Comparison of ENCODE assay signal across 22 cellular contexts in the genomic region with DNA sequence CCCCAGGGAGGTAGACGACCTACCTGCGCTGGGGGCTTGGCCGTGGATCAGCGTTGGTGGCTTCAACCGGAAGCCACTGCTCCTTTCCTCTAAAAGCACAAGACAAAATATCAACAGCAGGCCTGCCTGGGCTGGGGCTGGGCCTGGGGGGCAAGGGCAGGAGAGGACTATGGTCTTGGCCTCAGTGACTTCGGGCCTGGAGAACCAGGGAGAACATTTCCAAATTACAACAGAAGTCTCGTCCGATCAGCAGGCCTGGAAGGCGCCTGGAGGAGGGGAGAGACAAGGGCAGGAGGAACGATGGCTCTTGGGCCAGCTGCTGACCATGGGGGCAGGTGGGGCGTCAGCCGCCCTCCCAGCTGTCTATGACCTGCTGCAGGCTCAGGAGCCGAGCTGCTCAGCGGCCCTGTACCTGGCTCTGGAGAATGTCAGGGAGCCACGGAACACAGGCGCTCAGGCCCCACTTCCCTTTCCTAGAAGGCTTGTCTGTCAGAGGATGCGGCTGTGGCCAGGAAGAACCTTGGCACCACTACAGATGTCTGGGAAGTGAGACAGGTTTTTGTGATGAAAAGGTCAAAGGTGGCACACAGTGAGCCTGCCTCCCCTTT. TPM values are rescaled to one million over a fixed set of nuclear protein-coding genes. Genes with fewer than 3 reads are reported as not detected.
A peak's percentile ranks its signal among the peaks of the same experiment; 100 is the strongest.
DNase-seq lines count a peak whose midpoint lies in the region; ATAC-seq, FAIRE-seq and TF ChIP-seq lines count a peak whose summit lies in the region.
"Had no signal": no experiment of that assay in that cellular context is flagged by ENCODE, and none has a peak within 500 bp of the region (broad histone marks: within the 10 kb centered on the region; RNA-seq: fewer than 3 reads in every experiment).

No MANE protein-coding gene starts in this region.

- peaks cover 8 to 25% of the 10 kb centered on the region in 2 experiments for H4K20me1 ChIP-seq in H1 (replicated peaks in 1 of 2; ENCODE audit: control insufficient read depth in 1 of 2, insufficient read depth in 2 of 2, low read length in 2 of 2)

- H3K27me3 ChIP-seq in cardiac muscle cell (no peaks in the 10 kb centered on the region), heart left ventricle (no peaks in the 10 kb centered on the region), H1 (replicated peaks in 1 of 4; ENCODE audit: control insufficient read depth in 3 of 4, extremely low read depth in 1 of 4, insufficient read depth in 3 of 4, low read length in 3 of 4) (no peaks in the 10 kb centered on the region), muscle layer of duodenum (ENCODE audit: low read depth, low read length) (no peaks in the 10 kb centered on the region), vagina (no peaks in the 10 kb centered on the region)
- H3K27me3 ChIP-seq: left lung had no signal

- no peak for ATAC-seq in heart left ventricle
- ATAC-seq: left lung, T-cell had no signal

- H3K4me3 ChIP-seq in cardiac muscle cell (no peak overlapping the region), heart left ventricle (no peak overlapping the region), H1 (ENCODE audit: extremely low read depth in 1 of 4, insufficient read depth in 2 of 4, low read depth in 3 of 4, low read length in 4 of 4) (no peak overlapping the region), muscle layer of duodenum (ENCODE audit: low read depth in 1 of 2, low read length in 2 of 2) (no peak overlapping the region), vagina (no peak overlapping the region)
- H3K4me3 ChIP-seq: left lung had no signal

- H2BK5ac ChIP-seq in H1 (ENCODE audit: low read depth, low read length): no peak overlapping the region

- H3K27ac ChIP-seq in cardiac muscle cell: peak overlapping the region; percentile 74
- H3K27ac ChIP-seq in heart left ventricle: peak overlapping the region in 4 of 12 donors; percentile 1 to 69 (median 38)
- no peak overlapping the region for H3K27ac ChIP-seq in H1 (ENCODE audit: low read depth, low read length)
- H3K27ac ChIP-seq in muscle layer of duodenum (ENCODE audit: low read length): peak overlapping the region; percentile 39
- peak overlapping the region; percentile 67 for H3K27ac ChIP-seq in vagina

- TF ChIP-seq POLR2A in heart left ventricle (IDR thresholded peaks at IDR 0.05): no peak
- TF ChIP-seq POLR2A in H1 (IDR thresholded peaks at IDR 0.05; ENCODE audit: control extremely low read depth in 1 of 2, low read depth in 2 of 2, low read length in 2 of 2): no peak
- TF ChIP-seq POLR2A in vagina (IDR thresholded peaks at IDR 0.05): no peak

- peaks cover 0 to 8% of the 10 kb centered on the region in 2 experiments; a peak in 1 of 4 replicates for H3K79me2 ChIP-seq in H1 (ENCODE audit: control insufficient read depth in 1 of 2, insufficient read depth in 2 of 2, low read length in 2 of 2)

- POLR2A ChIA-PET in H1 (lab: Charles Lee; ENCODE audit: partially characterized antibody): no interaction called here

- H3K18ac ChIP-seq in H1 (ENCODE audit: extremely low read depth, low read length): no peak overlapping the region

- H3K9ac ChIP-seq in H1 (replicated peaks in 1 of 4; ENCODE audit: extremely low read depth in 1 of 4, low read depth in 3 of 4, low read length in 3 of 4): no peak overlapping the region

- peaks cover 15% of the 10 kb centered on the region for H3K79me1 ChIP-seq in H1 (ENCODE audit: low read depth, low read length)

- H2BK15ac ChIP-seq in H1 (ENCODE audit: low read length): no peak overlapping the region

- no peak overlapping the region for H2AFZ ChIP-seq in H1 (ENCODE audit: low read length)

- CTCF ChIA-PET in H1 (lab: Charles Lee; ENCODE audit: partially characterized antibody): interaction anchor here (1.5 to 2.1 kb wide), 3 partner anchors 10 to 107 kb away, joined by 3 to 6 read pairs (median 5); no protein-coding TSS in a partner anchor

- no peak overlapping the region for H3K56ac ChIP-seq in H1 (replicated peaks; ENCODE audit: insufficient read length, low read depth, low read length)

- no peak for DNase-seq in cardiac muscle cell (ENCODE audit: low read depth in 1 of 2, low spot score in 1 of 2)
- DNase-seq in heart left ventricle: no peak
- no peak for DNase-seq in H1 (ENCODE audit: low read depth in 1 of 2, low spot score in 2 of 2)
- DNase-seq in vagina (ENCODE audit: extremely low spot score in 2 of 2): no peak
- no peak for DNase-seq in HuH-7.5 (ENCODE audit: low spot score)
- no peak for DNase-seq in kidney glomerular epithelial cell (lab: John Stamatoyannopoulos, UW)
- no peak for DNase-seq in NCI-H1694 (lab: John Stamatoyannopoulos, UW)
- DNase-seq: activated CD4-positive, alpha-beta T cell treated with anti-CD3 and anti-CD28 coated beads, Interleukin-2, amount 50 U/mL, for 48 hours; activated naive CD4-positive, alpha-beta T cell treated with Interleukin-2 at 50 U/mL for 16 hours; activated T-cell treated with anti-CD3 and anti-CD28 coated beads, Interleukin-2, amount 50 U/mL, for 1 hour; GDM1; GOT3; NCI-H1417 treated with DMSO at 0.1 percent for 48 hours; NCI-H2171; OCI-M1; SHP77 treated with DMSO at 0.1 percent for 48 hours; stimulated activated CD4-positive, alpha-beta T cell treated with anti-CD3 and anti-CD28 coated beads, Interleukin-2, amount 100 ng/mL, for 24 hours; T-cell had no signal

- H3K36me3 ChIP-seq in cardiac muscle cell (peaks cover 35% of the 10 kb centered on the region), heart left ventricle (peaks cover 0 to 84% (median 62%) of the 10 kb centered on the region in 9 donors), H1 (ENCODE audit: control insufficient read depth in 2 of 4, insufficient read depth in 4 of 4, low read length in 3 of 4) (peaks cover 7 to 22% (median 16%) of the 10 kb centered on the region in 4 experiments; a peak in 7 of 8 replicates), muscle layer of duodenum (ENCODE audit: control insufficient read depth in 1 of 2, insufficient read depth in 2 of 2, low read length in 2 of 2) (peaks cover 31 to 54% of the 10 kb centered on the region in 2 donors), vagina (peaks cover 0 to 45% of the 10 kb centered on the region in 2 donors)

- H4K5ac ChIP-seq in H1 (ENCODE audit: insufficient read length, low read depth, low read length): no peak overlapping the region

- intact Hi-C loops in heart left ventricle (cut with DNase I): no loop called here
- intact Hi-C loops in vagina (cut with DNase I): no loop called here

- H2AK5ac ChIP-seq in H1 (ENCODE audit: low read depth, low read length): no peak overlapping the region

- H2BK20ac ChIP-seq in H1 (ENCODE audit: low read length): no peak overlapping the region

- no peak overlapping the region for H3K4me2 ChIP-seq in H1 (ENCODE audit: insufficient read depth in 1 of 2, low read depth in 2 of 2, low read length in 2 of 2)

- no peak overlapping the region for H2BK12ac ChIP-seq in H1 (ENCODE audit: low read depth, low read length)

- no peak overlapping the region for H3K23ac ChIP-seq in H1 (ENCODE audit: insufficient read length)

- TF ChIP-seq CTCF in cardiac muscle cell (IDR thresholded peaks at IDR 0.05; ENCODE audit: low read depth, low read length) (no peak), heart left ventricle (IDR thresholded peaks at IDR 0.05) (no peak), H1 (IDR thresholded peaks at IDR 0.05; ENCODE audit: control extremely low read depth in 1 of 3, insufficient read depth in 1 of 3, low read depth in 1 of 3, low read length in 3 of 3) (no peak), vagina (IDR thresholded peaks at IDR 0.05) (no peak)

- H3K14ac ChIP-seq in H1 (ENCODE audit: insufficient read length): no peak overlapping the region

- H3K4me1 ChIP-seq in cardiac muscle cell (ENCODE audit: low read depth) (no peaks in the 10 kb centered on the region), heart left ventricle (peaks cover 2 to 42% (median 20%) of the 10 kb centered on the region in 12 donors), H1 (replicated peaks in 1 of 4; ENCODE audit: control insufficient read depth in 3 of 4, insufficient read depth in 4 of 4, low read length in 3 of 4) (no peaks in the 10 kb centered on the region), muscle layer of duodenum (ENCODE audit: control insufficient read depth in 1 of 2, insufficient read depth in 2 of 2, low read length in 2 of 2) (peaks cover 3 to 49% of the 10 kb centered on the region in 2 donors), vagina (peaks cover 32% of the 10 kb centered on the region)

- H3K4ac ChIP-seq in H1 (replicated peaks; ENCODE audit: insufficient read length, low read depth, low read length): no peak overlapping the region

- H3K9me3 ChIP-seq in cardiac muscle cell (ENCODE audit: low read depth) (no peaks in the 10 kb centered on the region), heart left ventricle (no peaks in the 10 kb centered on the region), H1 (ENCODE audit: insufficient read depth in 2 of 2, low read depth in 1 of 2, low read length in 1 of 2) (no peaks in the 10 kb centered on the region), muscle layer of duodenum (ENCODE audit: control insufficient read depth in 1 of 2, low read length in 2 of 2) (no peaks in the 10 kb centered on the region), vagina (no peaks in the 10 kb centered on the region)
- H3K9me3 ChIP-seq: left lung had no signal

- no peak for FAIRE-seq in H1 (lab: Jason Lieb, UNC)
- FAIRE-seq: GM19239, urothelium cell line had no signal

- no peak for TF ChIP-seq EP300 in H1 (IDR thresholded peaks at IDR 0.05; ENCODE audit: borderline replicate concordance in 1 of 2, low read depth in 2 of 2, low read length in 2 of 2)

- H3K23me2 ChIP-seq in H1 (ENCODE audit: low read depth, low read length): no peaks in the 10 kb centered on the region

- 69 to 81% (median 78%) methylated on average over 16 to 17 of the region's 17 CpGs for WGBS in heart left ventricle, 4 donors
- 90% methylated on average over 17 of the region's 17 CpGs; no CpG with 5 or more reads in 1 of the 2 experiments for WGBS in H1 (ENCODE audit: extremely low coverage in 1 of 2, insufficient coverage in 1 of 2, insufficient read length in 1 of 2, insufficient replicate concordance in 2 of 2, low coverage in 1 of 2, low lambda C conversion rate in 2 of 2, missing lambda C conversion rate in 1 of 2), 2 experiments

- TF ChIP-seq RAD21 in H1 (IDR thresholded peaks at IDR 0.05 in 1 of 2, conservative IDR thresholded peaks at IDR 0.05 in 1 of 2; ENCODE audit: low read depth in 2 of 2, low read length in 2 of 2): no peak

- no peak overlapping the region for H2BK120ac ChIP-seq in H1 (replicated peaks; ENCODE audit: low read depth, low read length)

- H4K91ac ChIP-seq in H1 (replicated peaks; ENCODE audit: insufficient read length, low read length): no peak overlapping the region

- peak overlapping the region; percentile 45; the same call in 1 of the 2 replicates for H4K8ac ChIP-seq in H1 (ENCODE audit: extremely low read depth, insufficient read depth, low read length)

RNA-seq across cellular contexts. Expression of gene CAPS, which starts 19.4 kb away (rescaled TPM):
- total RNA-seq in cardiac muscle cell (14.4 and 23.6 TPM in 2 replicates), heart left ventricle (1 to 10 TPM; 1.2 to 6.2 (median 3.3) TPM), vagina (35.8 TPM)
- polyA plus RNA-seq in cardiac muscle cell (14.1 and 17.7 TPM in 2 replicates), heart left ventricle (1 to 10 TPM; 2.4 to 4.8 TPM), H1 (2011; rRNA removed) (2.4 and 4.2 TPM in 2 replicates)
- 1.8 and 2.1 TPM in 2 replicates for total RNA-seq in H1 (2021; fragmentation: NEBNext Ultra II Directional; extraction: Animal tissue kit (Norgen Biotek cat#: 25700))
- 4.2 TPM for polyA plus RNA-seq in H1 (2011; cell fraction: cytosol; rRNA removed)
- polyA plus RNA-seq in H1 (2011; cell fraction: nucleus; rRNA removed): 8.2 TPM
- polyA plus RNA-seq in H1 (2012, experiment 1 of 2): 1.9 to 3.7 TPM (median 2.8 TPM) in 4 replicates
- 1.7 TPM for polyA plus RNA-seq in H1 (2012, experiment 2 of 2)
- polyA plus RNA-seq in H1 (2013, experiment 1 of 2): 2.1 TPM
- 1.4 TPM for polyA plus RNA-seq in H1 (2013, experiment 2 of 2)
- polyA minus RNA-seq in H1 (2011; rRNA and poly(A)+ RNA removed): 0.24 and 0.47 TPM in 2 replicates
- polyA minus RNA-seq in H1 (2011; cell fraction: cytosol; rRNA and poly(A)+ RNA removed): 0.66 TPM
- 1.1 TPM for polyA minus RNA-seq in H1 (2011; cell fraction: nucleus; rRNA and poly(A)+ RNA removed)

RNA-seq across cellular contexts. Expression of gene VMAC, which starts 28.8 kb away (rescaled TPM):
- 13.0 and 23.1 TPM in 2 replicates for total RNA-seq in cardiac muscle cell
- 3.9 and 6.2 TPM in 2 replicates for polyA plus RNA-seq in cardiac muscle cell
- 1 to 10 TPM; 1.7 to 3.9 (median 2.3) TPM for total RNA-seq in heart left ventricle
- 1 to 10 TPM; 1.3 to 3.8 TPM for polyA plus RNA-seq in heart left ventricle
- total RNA-seq in H1 (2021; fragmentation: NEBNext Ultra II Directional; extraction: Animal tissue kit (Norgen Biotek cat#: 25700)): 1.2 and 1.3 TPM in 2 replicates
- polyA plus RNA-seq in H1 (2011; rRNA removed): 2.2 and 3.9 TPM in 2 replicates
- 3.9 TPM for polyA plus RNA-seq in H1 (2011; cell fraction: cytosol; rRNA removed)
- polyA plus RNA-seq in H1 (2011; cell fraction: nucleus; rRNA removed): 5.9 TPM
- polyA plus RNA-seq in H1 (2012, experiment 1 of 2): 1.3 to 2.1 TPM (median 1.8 TPM) in 4 replicates
- polyA plus RNA-seq in H1 (2012, experiment 2 of 2): 1.1 TPM
- polyA plus RNA-seq in H1 (2013, experiment 1 of 2): 1.2 TPM
- 1.5 TPM for polyA plus RNA-seq in H1 (2013, experiment 2 of 2)
- polyA minus RNA-seq in H1 (2011; rRNA and poly(A)+ RNA removed): 0.56 and 1.1 TPM in 2 replicates
- 2.6 TPM for polyA minus RNA-seq in H1 (2011; cell fraction: cytosol; rRNA and poly(A)+ RNA removed)
- polyA minus RNA-seq in H1 (2011; cell fraction: nucleus; rRNA and poly(A)+ RNA removed): 2.6 TPM
- 7.9 TPM for total RNA-seq in vagina

RNA-seq across cellular contexts. Expression of gene NDUFA11, which starts 29.9 kb away (rescaled TPM):
- total RNA-seq in cardiac muscle cell (295 and 485 TPM in 2 replicates), heart left ventricle (100 to 1,000 TPM; 388 to 533 (median 476) TPM), vagina (318 TPM)
- polyA plus RNA-seq in cardiac muscle cell (738 and 760 TPM in 2 replicates), heart left ventricle (100 to 1,000 TPM; 791 to 945 TPM), H1 (2011; rRNA removed) (1,037 and 1,353 TPM in 2 replicates)
- total RNA-seq in H1 (2021; fragmentation: NEBNext Ultra II Directional; extraction: Animal tissue kit (Norgen Biotek cat#: 25700)): 205 and 206 TPM in 2 replicates
- polyA plus RNA-seq in H1 (2011; cell fraction: cytosol; rRNA removed): 521 TPM
- 400 TPM for polyA plus RNA-seq in H1 (2011; cell fraction: nucleus; rRNA removed)
- 90.6 to 331 TPM (median 298 TPM) in 4 replicates for polyA plus RNA-seq in H1 (2012, experiment 1 of 2)
- polyA plus RNA-seq in H1 (2012, experiment 2 of 2): 720 TPM
- polyA plus RNA-seq in H1 (2013, experiment 1 of 2): 258 TPM
- polyA plus RNA-seq in H1 (2013, experiment 2 of 2): 272 TPM
- polyA minus RNA-seq in H1 (2011; rRNA and poly(A)+ RNA removed): 28.0 and 42.3 TPM in 2 replicates
- polyA minus RNA-seq in H1 (2011; cell fraction: cytosol; rRNA and poly(A)+ RNA removed): 42.3 TPM
- 35.8 TPM for polyA minus RNA-seq in H1 (2011; cell fraction: nucleus; rRNA and poly(A)+ RNA removed)

RNA-seq across cellular contexts. Expression of gene RANBP3, which starts 44.4 kb away (rescaled TPM):
- total RNA-seq in cardiac muscle cell (102 and 108 TPM in 2 replicates), heart left ventricle (10 to 100 TPM; 48.9 to 80.7 (median 58.0) TPM), vagina (110 TPM)
- polyA plus RNA-seq in cardiac muscle cell (17.7 and 18.3 TPM in 2 replicates), heart left ventricle (10 to 100 TPM; 29.4 to 59.7 TPM), H1 (2011; rRNA removed) (122 and 159 TPM in 2 replicates)
- 87.0 and 95.4 TPM in 2 replicates for total RNA-seq in H1 (2021; fragmentation: NEBNext Ultra II Directional; extraction: Animal tissue kit (Norgen Biotek cat#: 25700))
- 120 TPM for polyA plus RNA-seq in H1 (2011; cell fraction: cytosol; rRNA removed)
- 149 TPM for polyA plus RNA-seq in H1 (2011; cell fraction: nucleus; rRNA removed)
- 62.4 to 96.0 TPM (median 89.7 TPM) in 4 replicates for polyA plus RNA-seq in H1 (2012, experiment 1 of 2)
- polyA plus RNA-seq in H1 (2012, experiment 2 of 2): 57.9 TPM
- polyA plus RNA-seq in H1 (2013, experiment 1 of 2): 102 TPM
- 98.7 TPM for polyA plus RNA-seq in H1 (2013, experiment 2 of 2)
- polyA minus RNA-seq in H1 (2011; rRNA and poly(A)+ RNA removed): 52.2 and 53.3 TPM in 2 replicates
- polyA minus RNA-seq in H1 (2011; cell fraction: cytosol; rRNA and poly(A)+ RNA removed): 65.6 TPM
- 34.1 TPM for polyA minus RNA-seq in H1 (2011; cell fraction: nucleus; rRNA and poly(A)+ RNA removed)
